Comparison of ENCODE assay signal across 8 cellular contexts in the genomic region with DNA sequence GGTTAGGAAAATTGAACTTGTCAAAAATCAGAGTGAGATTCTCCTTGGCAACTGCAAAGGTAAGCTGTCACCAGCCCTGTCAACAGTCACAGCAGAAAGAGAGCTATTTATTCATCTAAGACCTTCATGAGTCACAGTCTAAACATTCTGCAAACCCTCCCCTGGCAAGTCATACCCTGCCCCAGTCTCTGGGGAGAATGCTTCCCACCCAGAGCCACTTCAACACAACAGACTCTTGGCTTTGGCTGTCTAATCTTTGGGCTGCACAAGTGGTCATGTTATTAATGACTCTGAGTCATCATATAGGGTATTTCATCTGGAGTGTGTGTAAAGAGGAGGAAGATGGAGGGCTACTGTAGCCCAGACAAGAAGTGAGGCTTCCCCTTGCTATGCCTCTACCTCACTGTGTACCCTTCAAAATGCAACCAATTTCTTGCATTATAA.
DNase-seq lines count a peak whose midpoint lies in the region; ATAC-seq lines count a peak whose summit lies in the region.

No MANE protein-coding gene starts in this region.

- intact Hi-C loops in left ventricle myocardium superior (cut with micrococcal nuclease): no loop called here

- ATAC-seq in GM18511 (IDR thresholded peaks at IDR 0.05; ENCODE audit: unreplicated experiment) (peak; percentile 53), HG03280 (IDR thresholded peaks at IDR 0.05; ENCODE audit: unreplicated experiment) (peak; percentile 46), left ventricle myocardium superior (peak; percentile 90)

- peak; percentile 26 for DNase-seq in RKO (ENCODE audit: low spot score)
- peak; percentile 53 for DNase-seq in left ventricle myocardium superior
- no peak for DNase-seq in T-helper 2 cell
- DNase-seq in NCI-H146 (lab: John Stamatoyannopoulos, UW): no peak
- DNase-seq in activated T-cell treated with anti-CD3 and anti-CD28 coated beads for 4 hours: no peak
- no peak for DNase-seq in activated CD8-positive, alpha-beta memory T cell treated with anti-CD3 and anti-CD28 coated beads for 24 hours

Comparison
In these comparisons a context has a peak if more than half of its experiments do, and no peak if none do; other contexts are left out.
1. DNase-seq: peak in RKO (single experiment) and left ventricle myocardium superior (single experiment); none in T-helper 2 cell (0 of 5), NCI-H146 (single experiment), activated T-cell treated with anti-CD3 and anti-CD28 coated beads for 4 hours (single experiment) and activated CD8-positive, alpha-beta memory T cell treated with anti-CD3 and anti-CD28 coated beads for 24 hours (single experiment).
2. Peak in every context shown above with its lines, with median percentiles within 50 percentile points of each other: ATAC-seq.